ENCODE assay signal across 8 cellular contexts in genomic region chr7:130071701-130072622, GRCh38. TPM values are rescaled to one million over a fixed set of nuclear protein-coding genes. Genes with fewer than 3 reads are reported as not detected.
DNase-seq lines count a peak whose midpoint lies in the region; ATAC-seq and TF ChIP-seq lines count a peak whose summit lies in the region.

No MANE protein-coding gene starts in this region.

- TF ChIP-seq RAD21 in liver (IDR thresholded peaks at IDR 0.05) = peak; percentile 97 to 98

- CTCF ChIA-PET in activated CD4-positive, alpha-beta T cell treated with anti-CD3 and anti-CD28 coated beads for 36 hours (lab: Charles Lee) = interaction anchor here (0.5 to 5.2 kb wide), 25 partner anchors 9 to 760 kb away, joined by 3 to 26 read pairs (median 4); no protein-coding TSS in a partner anchor

- peak; percentile 62 to 99 (median 94) for TF ChIP-seq CTCF in dorsolateral prefrontal cortex (IDR thresholded peaks at IDR 0.05 in 54 of 56, conservative IDR thresholded peaks at IDR 0.05 in 2 of 56; ENCODE audit: low read depth in 1 of 56, partially characterized antibody in 56 of 56)
- TF ChIP-seq CTCF in liver (IDR thresholded peaks at IDR 0.05; ENCODE audit: low read depth, low read length, missing input control) = peak; percentile 97

- WGBS in liver = 4% methylated on average over 11 of the region's 11 CpGs

- intact Hi-C loops in activated CD4-positive, alpha-beta T cell treated with anti-CD3 and anti-CD28 coated beads for 36 hours (cut with DNase I, micrococcal nuclease) = loop anchor here (1.0 to 10.0 kb wide), 13 partner anchors 70 to 761 kb away; partner anchors contain the start of genes CEP41 (in 1 of the 2), KLF14 (in 1 of the 2), SSMEM1 (in 1 of the 2) and TMEM209 (in 1 of the 2)
- intact Hi-C loops in dorsolateral prefrontal cortex (cut with DNase I) = loop anchor here (5.0 to 10.0 kb wide), 6 partner anchors 133 to 760 kb away; partner anchors contain the start of genes COPG2 (in 2 of the 2), MEST (in 2 of the 2), SSMEM1 (in 1 of the 2) and TMEM209 (in 1 of the 2)

- H3K4me3 Mint-ChIP-seq in activated CD4-positive, alpha-beta T cell treated with anti-CD3 and anti-CD28 coated beads for 36 hours = peak overlapping the region; percentile 91

- peaks cover 38% of the 10 kb centered on the region for H3K4me1 Mint-ChIP-seq in activated CD4-positive, alpha-beta T cell treated with anti-CD3 and anti-CD28 coated beads for 36 hours

- DNase-seq in Daoy (ENCODE audit: low read depth) = peak; percentile 89
- DNase-seq in NCI-H345 treated with DMSO at 0.1 percent for 48 hours (lab: John Stamatoyannopoulos, UW; ENCODE audit: unreplicated experiment) = peak; percentile 44
- peak; percentile 68 for DNase-seq in activated CD4-positive, alpha-beta T cell treated with anti-CD3 and anti-CD28 coated beads for 36 hours
- DNase-seq in dorsolateral prefrontal cortex = peak in 8 of 10 donors; percentile 55 to 75 (median 66)
- peak; percentile 31 for DNase-seq in stimulated activated CD4-positive, alpha-beta T cell treated with anti-CD3 and anti-CD28 coated beads, Interleukin-4, amount 100 ng/mL, for 1 hour
- DNase-seq in mesenteric fat pad (ENCODE audit: low spot score) = no peak

- no peaks in the 10 kb centered on the region for H3K36me3 ChIP-seq in liver (ENCODE audit: control insufficient read depth in 4 of 4, insufficient read depth in 3 of 4, low read depth in 1 of 4, low read length in 3 of 4)

- H3K9me3 ChIP-seq in liver (ENCODE audit: control insufficient read depth in 4 of 4, low read length in 3 of 4) = no peaks in the 10 kb centered on the region

- H3K27ac Mint-ChIP-seq in activated CD4-positive, alpha-beta T cell treated with anti-CD3 and anti-CD28 coated beads for 36 hours = no peak overlapping the region

- peaks cover 2 to 69% (median 48%) of the 10 kb centered on the region in 4 donors for H3K4me1 ChIP-seq in liver (ENCODE audit: control insufficient read depth in 4 of 4, insufficient read depth in 4 of 4, low read length in 3 of 4)

- H3K4me3 ChIP-seq in dorsolateral prefrontal cortex (peak overlapping the region; percentile 22 to 99 (median 90)), liver (ENCODE audit: low read depth in 1 of 3, low read length in 3 of 3) (peak overlapping the region; percentile 30 to 100 (median 90))

- H3K27me3 ChIP-seq in dorsolateral prefrontal cortex = no peaks in the 10 kb centered on the region
- H3K27me3 ChIP-seq in liver (ENCODE audit: control insufficient read depth in 4 of 4, insufficient read depth in 4 of 4, low read length in 3 of 4) = no peaks in the 10 kb centered on the region

- H3K27ac ChIP-seq in dorsolateral prefrontal cortex = peak overlapping the region in 10 of 59 donors; percentile 2 to 94 (median 20)
- no peak overlapping the region for H3K27ac ChIP-seq in liver (ENCODE audit: low read depth in 1 of 2, low read length in 2 of 2)

- POLR2A ChIA-PET in activated CD4-positive, alpha-beta T cell treated with anti-CD3 and anti-CD28 coated beads for 36 hours (lab: Charles Lee) = interaction anchor here (0.6 kb wide), 1 partner anchor 133 kb away, joined by 3 read pairs; no protein-coding TSS in a partner anchor

- H3K9me3 Mint-ChIP-seq in activated CD4-positive, alpha-beta T cell treated with anti-CD3 and anti-CD28 coated beads for 36 hours (ENCODE audit: low read depth) = no peaks in the 10 kb centered on the region

- ATAC-seq in HG03342 (IDR thresholded peaks at IDR 0.05; ENCODE audit: unreplicated experiment) = peak; percentile 31
- peak; percentile 41 for ATAC-seq in activated CD4-positive, alpha-beta T cell treated with anti-CD3 and anti-CD28 coated beads for 36 hours

- peak overlapping the region; percentile 58 to 95 for H3K9ac ChIP-seq in liver (ENCODE audit: low read depth in 1 of 2, low read length in 2 of 2)

- no peaks in the 10 kb centered on the region for H3K36me3 Mint-ChIP-seq in activated CD4-positive, alpha-beta T cell treated with anti-CD3 and anti-CD28 coated beads for 36 hours (ENCODE audit: low read depth)

- H3K27me3 Mint-ChIP-seq in activated CD4-positive, alpha-beta T cell treated with anti-CD3 and anti-CD28 coated beads for 36 hours = no peaks in the 10 kb centered on the region

TF ChIP-seq in liver, 16 proteins besides CTCF, POLR2A, EP300 and RAD21:
- peak; percentile 44 for TF ChIP-seq YY1 (IDR thresholded peaks at IDR 0.05)
- no peak for TF ChIP-seq FOXA2 (IDR thresholded peaks at IDR 0.05)
- no peak for TF ChIP-seq ATF3 (IDR thresholded peaks at IDR 0.05)
- TF ChIP-seq HNF4A (conservative IDR thresholded peaks at IDR 0.05) = peak in 1 of 2 donors; percentile 27

RNA-seq across cellular contexts. Expression of gene KLHDC10, which starts 1.6 kb away (rescaled TPM):
- 24.5 and 28.5 TPM in 2 replicates for total RNA-seq in Daoy (2014; rRNA removed; shearing (Covaris generic))
- 10 to 100 TPM; 13.5 to 14.2 TPM for total RNA-seq in activated CD4-positive, alpha-beta T cell treated with anti-CD3 and anti-CD28 coated beads for 36 hours
- total RNA-seq in dorsolateral prefrontal cortex = 10 to 100 TPM; 32.2 to 63.0 (median 45.7) TPM
- total RNA-seq in liver = 10 to 100 TPM; 24.0 to 31.2 TPM
- 10 to 100 TPM; 10.8 TPM for polyA plus RNA-seq in liver
- 30.6 TPM for total RNA-seq in mesenteric fat pad

RNA-seq across cellular contexts. Expression of gene ZC3HC1, which starts 20.8 kb away (rescaled TPM):
- total RNA-seq in Daoy (2014; rRNA removed; shearing (Covaris generic)) = 75.4 and 116 TPM in 2 replicates
- 10 to 100 TPM; 21.6 to 25.3 TPM for total RNA-seq in activated CD4-positive, alpha-beta T cell treated with anti-CD3 and anti-CD28 coated beads for 36 hours
- 10 to 100 TPM; 10.8 to 23.0 (median 15.9) TPM for total RNA-seq in dorsolateral prefrontal cortex
- 1 to 10 TPM; 7.0 to 7.1 TPM for total RNA-seq in liver
- polyA plus RNA-seq in liver = 10 to 100 TPM in 1 of 2 donors, 1 to 10 TPM in 1; 7.7 to 11.3 TPM
- total RNA-seq in mesenteric fat pad = 16.4 TPM
